9 cellular contexts compared by ENCODE assay signal in genomic region chr18:55419939-55420664, GRCh38.
DNase-seq lines count a peak whose midpoint lies in the region; ATAC-seq, FAIRE-seq and TF ChIP-seq lines count a peak whose summit lies in the region.
"Had no signal": no experiment of that assay in that cellular context is flagged by ENCODE, and none has a peak within 500 bp of the region (broad histone marks: within the 10 kb centered on the region; RNA-seq: fewer than 3 reads in every experiment).

No MANE protein-coding gene starts in this region.

- H3K4me3 Mint-ChIP-seq in natural killer cell, result peak overlapping the region; percentile 49
- H3K4me3 Mint-ChIP-seq: T-cell had no signal

- DNase-seq in ELR (ENCODE audit: low read depth) (peak; percentile 65), bronchial epithelial cell (ENCODE audit: low read depth) (peak; percentile 17), natural killer cell (no peak), lower leg skin (ENCODE audit: low spot score in 2 of 2) (no peak), mucosa of gallbladder (ENCODE audit: low spot score) (no peak), GM10266 (ENCODE audit: extremely low spot score) (no peak)
- no peak for DNase-seq in activated CD4-positive, CD25-positive, alpha-beta regulatory T cell (lab: John Stamatoyannopoulos, UW)
- DNase-seq: T-cell had no signal

- 6 to 7% methylated on average over 7 of the region's 7 CpGs for WGBS in lower leg skin, 2 donors

- no peaks in the 10 kb centered on the region for H3K27me3 ChIP-seq in bronchial epithelial cell (ENCODE audit: control insufficient read depth, insufficient read depth, low read length)

- TF ChIP-seq POLR2A in lower leg skin (IDR thresholded peaks at IDR 0.05), result no peak

- H3K4me1 Mint-ChIP-seq in natural killer cell, result peaks cover 18 to 19% of the 10 kb centered on the region in 2 donors

- TF ChIP-seq CTCF in bronchial epithelial cell (IDR thresholded peaks at IDR 0.05; ENCODE audit: insufficient read depth, low read length, severe bottlenecking) (no peak), natural killer cell (IDR thresholded peaks at IDR 0.05) (no peak), lower leg skin (IDR thresholded peaks at IDR 0.05) (no peak), GM10266 (IDR thresholded peaks at IDR 0.05; ENCODE audit: control insufficient read depth, insufficient read depth, low read depth, missing control alignments) (no peak)

- ATAC-seq in HG02798 (IDR thresholded peaks at IDR 0.05; ENCODE audit: poor library complexity, unreplicated experiment) (peak; percentile 27), natural killer cell (peak in 1 of 3 donors; percentile 21)
- ATAC-seq: T-cell had no signal

- FAIRE-seq in bronchial epithelial cell (lab: Jason Lieb, UNC), result no peak

- H3K36me3 ChIP-seq in bronchial epithelial cell (ENCODE audit: control insufficient read depth, insufficient read depth, low read length), result no peaks in the 10 kb centered on the region

- H3K4me3 ChIP-seq in bronchial epithelial cell (ENCODE audit: low read depth, low read length) (peak overlapping the region; percentile 17), lower leg skin (ENCODE audit: low read depth, poor library complexity, severe bottlenecking) (no peak overlapping the region)

- H3K27me3 Mint-ChIP-seq in natural killer cell (ENCODE audit: low read depth in 2 of 2), result peaks cover 7 to 9% of the 10 kb centered on the region in 2 donors

- H3K9me3 Mint-ChIP-seq in natural killer cell, result no peaks in the 10 kb centered on the region
- H3K9me3 Mint-ChIP-seq: T-cell had no signal

- intact Hi-C loops in natural killer cell (cut with micrococcal nuclease) (loop anchor here (5.0 kb wide), 1 partner anchor 102 kb away; no protein-coding TSS in a partner anchor), lower leg skin (cut with DNase I; ENCODE audit: low total_unique reads) (loop anchor here (5.0 to 10.0 kb wide), 2 partner anchors 167 to 1155 kb away; partner anchors contain the start of gene TCF4)

- H3K27ac Mint-ChIP-seq in natural killer cell, result no peak overlapping the region
- H3K27ac Mint-ChIP-seq: T-cell had no signal

- no peaks in the 10 kb centered on the region for H3K36me3 Mint-ChIP-seq in natural killer cell
- H3K36me3 Mint-ChIP-seq: T-cell had no signal

Comparison
In these comparisons a context has a peak if more than half of its experiments do, and no peak if none do; other contexts are left out.
1. DNase-seq: peak in ELR (single experiment) and bronchial epithelial cell (single experiment); none in natural killer cell (single experiment), lower leg skin (0 of 2), mucosa of gallbladder (single experiment), GM10266 (single experiment) and activated CD4-positive, CD25-positive, alpha-beta regulatory T cell (0 of 4).